ENCODE assay signal across 12 cellular contexts in the genomic region with DNA sequence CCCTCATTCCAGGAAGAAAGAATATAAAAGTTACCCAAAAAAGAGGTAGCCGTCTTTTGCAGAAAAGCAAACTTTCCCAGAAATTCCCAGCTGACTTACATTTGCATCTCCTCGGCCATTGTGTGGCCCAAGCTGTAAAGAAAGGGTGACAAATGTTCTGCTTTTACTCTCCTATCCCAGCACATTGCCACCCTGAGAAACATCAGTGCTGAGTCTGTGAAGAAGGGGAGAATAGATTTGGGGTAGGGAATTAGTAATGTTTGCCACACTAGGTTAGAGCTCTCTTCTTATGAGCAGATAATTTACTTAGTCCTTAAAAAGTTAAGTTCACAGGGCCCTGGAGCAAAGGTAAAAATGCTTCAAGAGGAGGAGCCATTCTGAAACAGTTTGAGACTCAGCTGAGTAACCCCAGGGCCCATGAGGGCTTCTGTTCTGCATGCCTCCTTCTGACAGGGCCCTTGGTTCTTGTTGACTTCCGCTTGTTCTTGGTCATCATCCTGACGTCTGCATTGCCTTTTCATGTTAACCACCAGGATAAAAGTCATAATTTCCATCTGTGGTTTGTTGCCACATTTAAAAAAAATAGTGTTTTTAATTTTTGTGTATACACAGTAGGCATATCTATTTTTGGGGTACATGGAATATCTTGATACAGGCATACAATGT.
A peak's percentile ranks its signal among the peaks of the same experiment; 100 is the strongest.
DNase-seq lines count a peak whose midpoint lies in the region; ATAC-seq lines count a peak whose summit lies in the region.
"Had no signal": no experiment of that assay in that cellular context is flagged by ENCODE, and none has a peak within 500 bp of the region (broad histone marks: within the 10 kb centered on the region; RNA-seq: fewer than 3 reads in every experiment).

No MANE protein-coding gene starts in this region.

- peaks cover 20% of the 10 kb centered on the region for H3K4me1 Mint-ChIP-seq in activated T-cell treated with anti-CD3 and anti-CD28 coated beads, Interleukin-2, amount 50 U/mL, for 4 hours (ENCODE audit: low read depth)
- H3K4me1 Mint-ChIP-seq in immature natural killer cell = peaks cover 10 to 14% of the 10 kb centered on the region in 2 donors
- peaks cover 76% of the 10 kb centered on the region for H3K4me1 Mint-ChIP-seq in stimulated activated naive CD8-positive, alpha-beta T cell treated with anti-CD3 and anti-CD28 coated beads, Interleukin-15, amount 100 ng/mL, for 72 hours

- H3K36me3 Mint-ChIP-seq in activated T-cell treated with anti-CD3 and anti-CD28 coated beads, Interleukin-2, amount 50 U/mL, for 4 hours (ENCODE audit: insufficient read depth) = no peaks in the 10 kb centered on the region
- H3K36me3 Mint-ChIP-seq in immature natural killer cell = peaks cover 0 to 4% (median 0%) of the 10 kb centered on the region in 3 donors

- peak overlapping the region; percentile 76 to 97 (median 90) for H3K27ac Mint-ChIP-seq in immature natural killer cell
- H3K27ac Mint-ChIP-seq in stimulated activated naive CD8-positive, alpha-beta T cell treated with anti-CD3 and anti-CD28 coated beads, Interleukin-15, amount 100 ng/mL, for 72 hours = peak overlapping the region; percentile 98 to 100

- intact Hi-C loops in left cardiac atrium (cut with DNase I) = no loop called here

- peak; percentile 23 for DNase-seq in stimulated activated CD8-positive, alpha-beta memory T cell treated with anti-CD3 and anti-CD28 coated beads, Interleukin-12 subunit alpha, Interleukin-12 subunit beta, amount 100 ng/mL, for 1 hour (ENCODE audit: low read depth)
- DNase-seq in stimulated activated CD8-positive, alpha-beta memory T cell treated with anti-CD3 and anti-CD28 coated beads, Interleukin-4, amount 100 ng/mL, for 48 hours = no peak
- DNase-seq in activated T-cell treated with anti-CD3 and anti-CD28 coated beads, Interleukin-2, amount 50 U/mL, for 4 hours = no peak
- DNase-seq in immature natural killer cell = peak; percentile 73 to 80 (median 74)
- peak; percentile 67 to 88 for DNase-seq in stimulated activated naive CD8-positive, alpha-beta T cell treated with anti-CD3 and anti-CD28 coated beads, Interleukin-15, amount 100 ng/mL, for 72 hours
- no peak for DNase-seq in retina
- DNase-seq in anterior cingulate cortex (lab: John Stamatoyannopoulos, UW) = no peak
- no peak for DNase-seq in left cardiac atrium
- DNase-seq: MM.1S, NCI-H2081 treated with DMSO at 0.1 percent for 48 hours, NCI-H524, OCI-M1 had no signal

- H3K9me3 Mint-ChIP-seq in activated T-cell treated with anti-CD3 and anti-CD28 coated beads, Interleukin-2, amount 50 U/mL, for 4 hours = peaks cover 3% of the 10 kb centered on the region
- H3K9me3 Mint-ChIP-seq in immature natural killer cell = no peaks in the 10 kb centered on the region
- H3K9me3 Mint-ChIP-seq in stimulated activated naive CD8-positive, alpha-beta T cell treated with anti-CD3 and anti-CD28 coated beads, Interleukin-15, amount 100 ng/mL, for 72 hours = peaks cover 22 to 25% of the 10 kb centered on the region in 2 donors

- H3K27me3 Mint-ChIP-seq in activated T-cell treated with anti-CD3 and anti-CD28 coated beads, Interleukin-2, amount 50 U/mL, for 4 hours (ENCODE audit: low read depth) = no peaks in the 10 kb centered on the region
- peaks cover 6 to 9% (median 6%) of the 10 kb centered on the region in 3 donors for H3K27me3 Mint-ChIP-seq in immature natural killer cell (ENCODE audit: low read depth in 3 of 3)
- no peaks in the 10 kb centered on the region for H3K27me3 Mint-ChIP-seq in stimulated activated naive CD8-positive, alpha-beta T cell treated with anti-CD3 and anti-CD28 coated beads, Interleukin-15, amount 100 ng/mL, for 72 hours

- ATAC-seq in activated T-cell treated with anti-CD3 and anti-CD28 coated beads, Interleukin-2, amount 50 U/mL, for 4 hours = peak; percentile 96 to 99
- peak; percentile 97 for ATAC-seq in stimulated activated naive CD8-positive, alpha-beta T cell treated with anti-CD3 and anti-CD28 coated beads, Interleukin-15, amount 100 ng/mL, for 72 hours
- ATAC-seq in left cardiac atrium = no peak

- no peak overlapping the region for H3K4me3 Mint-ChIP-seq in activated T-cell treated with anti-CD3 and anti-CD28 coated beads, Interleukin-2, amount 50 U/mL, for 4 hours
- H3K4me3 Mint-ChIP-seq in immature natural killer cell = peak overlapping the region in 3 of 5 donors; percentile 28 to 46 (median 39)
- H3K4me3 Mint-ChIP-seq in stimulated activated naive CD8-positive, alpha-beta T cell treated with anti-CD3 and anti-CD28 coated beads, Interleukin-15, amount 100 ng/mL, for 72 hours = peak overlapping the region; percentile 66 to 84

Comparison
In these comparisons a context has a peak if more than half of its experiments do, and no peak if none do; other contexts are left out.
1. DNase-seq: peak in stimulated activated CD8-positive, alpha-beta memory T cell treated with anti-CD3 and anti-CD28 coated beads, Interleukin-12 subunit alpha, Interleukin-12 subunit beta, amount 100 ng/mL, for 1 hour (single experiment), immature natural killer cell (3 of 3) and stimulated activated naive CD8-positive, alpha-beta T cell treated with anti-CD3 and anti-CD28 coated beads, Interleukin-15, amount 100 ng/mL, for 72 hours (2 of 2); none in stimulated activated CD8-positive, alpha-beta memory T cell treated with anti-CD3 and anti-CD28 coated beads, Interleukin-4, amount 100 ng/mL, for 48 hours (single experiment), activated T-cell treated with anti-CD3 and anti-CD28 coated beads, Interleukin-2, amount 50 U/mL, for 4 hours (single experiment), retina (single experiment), anterior cingulate cortex (0 of 58) and left cardiac atrium (single experiment).
2. ATAC-seq: peak in activated T-cell treated with anti-CD3 and anti-CD28 coated beads, Interleukin-2, amount 50 U/mL, for 4 hours (2 of 2) and stimulated activated naive CD8-positive, alpha-beta T cell treated with anti-CD3 and anti-CD28 coated beads, Interleukin-15, amount 100 ng/mL, for 72 hours (single experiment); none in left cardiac atrium (0 of 2).